ENCODE assay signal across 12 cellular contexts in genomic region chr5:150143725-150144058, GRCh38. TPM values are rescaled to one million over a fixed set of nuclear protein-coding genes. Genes with fewer than 3 reads are reported as not detected.
DNase-seq lines count a peak whose midpoint lies in the region; ATAC-seq and TF ChIP-seq lines count a peak whose summit lies in the region.
"Had no signal": no experiment of that assay in that cellular context is flagged by ENCODE, and none has a peak within 500 bp of the region (broad histone marks: within the 10 kb centered on the region; RNA-seq: fewer than 3 reads in every experiment).

No MANE protein-coding gene starts in this region.

- no peak for TF ChIP-seq CTCF in esophagus muscularis mucosa (IDR thresholded peaks at IDR 0.05)
- TF ChIP-seq CTCF in thyroid gland (IDR thresholded peaks at IDR 0.05), result no peak

- WGBS in esophagus muscularis mucosa, result 37% methylated on average over 13 of the region's 13 CpGs
- 54 to 68% methylated on average over 4 to 13 of the region's 13 CpGs for WGBS in thyroid gland, 2 donors

- ATAC-seq in GM21619 (IDR thresholded peaks at IDR 0.05; ENCODE audit: unreplicated experiment), result no peak

- intact Hi-C loops in esophagus muscularis mucosa (cut with DNase I) (no loop called here), thyroid gland (cut with DNase I) (no loop called here)

- H3K27ac ChIP-seq in SJCRH30 (peak overlapping the region; percentile 82), esophagus muscularis mucosa (replicated peaks in 1 of 4) (peak overlapping the region; percentile 81 to 90 (median 83)), muscle layer of duodenum (ENCODE audit: low read length) (peak overlapping the region; percentile 76), thyroid gland (peak overlapping the region; percentile 54 to 73 (median 68))

- H3K4me3 ChIP-seq in SJCRH30, result peak overlapping the region; percentile 18
- peak overlapping the region; percentile 4 to 42 (median 26) for H3K4me3 ChIP-seq in esophagus muscularis mucosa
- H3K4me3 ChIP-seq in muscle layer of duodenum (ENCODE audit: low read depth in 1 of 2, low read length in 2 of 2), result peak overlapping the region in 1 of 2 donors; percentile 17
- H3K4me3 ChIP-seq in thyroid gland (replicated peaks in 1 of 3), result no peak overlapping the region

- TF ChIP-seq POLR2A in esophagus muscularis mucosa (IDR thresholded peaks at IDR 0.05; ENCODE audit: low read depth) (no peak), thyroid gland (IDR thresholded peaks at IDR 0.05) (no peak)

- TF ChIP-seq EP300 in esophagus muscularis mucosa (IDR thresholded peaks at IDR 0.05), result no peak

- H3K27me3 ChIP-seq in SJCRH30 (no peaks in the 10 kb centered on the region), esophagus muscularis mucosa (no peaks in the 10 kb centered on the region), muscle layer of duodenum (ENCODE audit: low read depth, low read length) (no peaks in the 10 kb centered on the region), thyroid gland (no peaks in the 10 kb centered on the region)

- H3K36me3 ChIP-seq in SJCRH30, result no peaks in the 10 kb centered on the region
- H3K36me3 ChIP-seq in esophagus muscularis mucosa, result peaks cover 0 to 3% (median 0%) of the 10 kb centered on the region in 4 donors
- peaks cover 0 to 3% of the 10 kb centered on the region in 2 donors for H3K36me3 ChIP-seq in muscle layer of duodenum (ENCODE audit: control insufficient read depth in 1 of 2, insufficient read depth in 2 of 2, low read length in 2 of 2)
- H3K36me3 ChIP-seq in thyroid gland, result no peaks in the 10 kb centered on the region

- DNase-seq in SJCRH30 (no peak), esophagus muscularis mucosa (ENCODE audit: extremely low spot score) (no peak), thyroid gland (no peak), NCI-H2196 (lab: John Stamatoyannopoulos, UW; ENCODE audit: unreplicated experiment) (no peak), DMS 273 (lab: John Stamatoyannopoulos, UW; ENCODE audit: unreplicated experiment) (no peak)
- DNase-seq in activated T-cell treated with anti-CD3 and anti-CD28 coated beads, Interleukin-2, amount 50 U/mL, for 1 hour, result no peak
- DNase-seq: activated CD4-positive, alpha-beta T cell treated with anti-CD3 and anti-CD28 coated beads, Interleukin-2, amount 10 ng/mL, durations not matched to agents 24 days and 14 days; hippocampal formation; NCI-H2029 had no signal

- H3K4me1 ChIP-seq in SJCRH30, result peaks cover 61% of the 10 kb centered on the region
- H3K4me1 ChIP-seq in esophagus muscularis mucosa, result peaks cover 52 to 100% (median 98%) of the 10 kb centered on the region in 4 donors
- peaks cover 13 to 69% of the 10 kb centered on the region in 2 donors for H3K4me1 ChIP-seq in muscle layer of duodenum (ENCODE audit: control insufficient read depth in 1 of 2, insufficient read depth in 2 of 2, low read length in 2 of 2)
- H3K4me1 ChIP-seq in thyroid gland, result peaks cover 9 to 33% of the 10 kb centered on the region in 2 donors

- no peaks in the 10 kb centered on the region for H3K9me3 ChIP-seq in SJCRH30 (replicated peaks)
- H3K9me3 ChIP-seq in esophagus muscularis mucosa, result no peaks in the 10 kb centered on the region
- H3K9me3 ChIP-seq in muscle layer of duodenum (ENCODE audit: control insufficient read depth in 1 of 2, low read length in 2 of 2), result no peaks in the 10 kb centered on the region
- H3K9me3 ChIP-seq in thyroid gland, result no peaks in the 10 kb centered on the region

RNA-seq across cellular contexts. Expression of gene PDGFRB, which starts 12.0 kb away (rescaled TPM):
- total RNA-seq in SJCRH30 (2014; rRNA removed; shearing (Covaris generic)), result 4.7 and 7.2 TPM in 2 replicates
- total RNA-seq in esophagus muscularis mucosa, result 100 to 1,000 TPM in 2 of 4 donors, 10 to 100 TPM in 2; 83.1 to 219 (median 141) TPM
- total RNA-seq in thyroid gland, result 100 to 1,000 TPM in 2 of 4 donors, 10 to 100 TPM in 2; 47.3 to 108 (median 84.8) TPM

RNA-seq across cellular contexts. Expression of gene CDX1, which starts 22.9 kb away (rescaled TPM):
- not detected in 2 replicates for total RNA-seq in SJCRH30 (2014; rRNA removed; shearing (Covaris generic))
- total RNA-seq in esophagus muscularis mucosa (under 1 TPM in 1 of 4 donors, not detected in 3; 0.23 TPM), thyroid gland (not detected)
- total RNA-seq: activated CD4-positive, alpha-beta T cell treated with anti-CD3 and anti-CD28 coated beads, Interleukin-2, amount 10 ng/mL, durations not matched to agents 24 days and 14 days; occipital lobe had no signal

RNA-seq across cellular contexts. Expression of gene SLC6A7, which starts 46.2 kb away (rescaled TPM):
- total RNA-seq in SJCRH30 (2014; rRNA removed; shearing (Covaris generic)), result not detected in 2 replicates
- total RNA-seq in esophagus muscularis mucosa (not detected), thyroid gland (not detected)
- total RNA-seq: activated CD4-positive, alpha-beta T cell treated with anti-CD3 and anti-CD28 coated beads, Interleukin-2, amount 10 ng/mL, durations not matched to agents 24 days and 14 days had no signal

RNA-seq across cellular contexts. Expression of gene CSF1R, which starts 57.3 kb away (rescaled TPM):
- 0.06 and 0.13 TPM in 2 replicates for total RNA-seq in SJCRH30 (2014; rRNA removed; shearing (Covaris generic))
- 10 to 100 TPM; 24.9 to 51.7 (median 31.5) TPM for total RNA-seq in esophagus muscularis mucosa
- 10 to 100 TPM in 3 of 4 donors, 1 to 10 TPM in 1; 9.1 to 14.1 (median 11.4) TPM for total RNA-seq in thyroid gland
- total RNA-seq: activated CD4-positive, alpha-beta T cell treated with anti-CD3 and anti-CD28 coated beads, Interleukin-2, amount 10 ng/mL, durations not matched to agents 24 days and 14 days had no signal

Comparison
In these comparisons a context has a peak if more than half of its experiments do, and no peak if none do; other contexts are left out.
1. H3K4me3 ChIP-seq: peak in SJCRH30 (single experiment) and esophagus muscularis mucosa (4 of 4); none in thyroid gland (0 of 3).
2. Peak in every context shown above with its lines, with median percentiles within 50 percentile points of each other: H3K27ac ChIP-seq.